In genomic region chr16:88454315-88455057, GRCh38 we compare ENCODE assay signal across 8 cellular contexts. TPM values are rescaled to one million over a fixed set of nuclear protein-coding genes. Genes with fewer than 3 reads are reported as not detected.
DNase-seq lines count a peak whose midpoint lies in the region; ATAC-seq and TF ChIP-seq lines count a peak whose summit lies in the region.

No MANE protein-coding gene starts in this region.

- peaks cover 58% of the 10 kb centered on the region for H3K79me2 ChIP-seq in hepatocyte

- H3K9me3 ChIP-seq in HUES6 (ENCODE audit: control insufficient read depth, insufficient read depth, low read depth, low read length), result no peaks in the 10 kb centered on the region
- no peaks in the 10 kb centered on the region for H3K9me3 ChIP-seq in hepatocyte (ENCODE audit: low read depth)

- H4K20me1 ChIP-seq in hepatocyte (ENCODE audit: insufficient read depth, poor library complexity, severe bottlenecking), result peaks cover 48% of the 10 kb centered on the region

- H3K36me3 ChIP-seq in BJ (ENCODE audit: control insufficient read depth, insufficient read depth, low read length) (no peaks in the 10 kb centered on the region), HUES6 (ENCODE audit: control insufficient read depth, insufficient read depth, low read length) (no peaks in the 10 kb centered on the region), hepatocyte (replicated peaks; ENCODE audit: insufficient read depth, low read depth) (no peaks in the 10 kb centered on the region)

- peak overlapping the region; percentile 84 to 94 for H3K4me3 Mint-ChIP-seq in activated T-cell treated with anti-CD3 and anti-CD28 coated beads, Interleukin-2, amount 50 U/mL, for 72 hours

- H3K27me3 Mint-ChIP-seq in activated T-cell treated with anti-CD3 and anti-CD28 coated beads, Interleukin-2, amount 50 U/mL, for 72 hours (ENCODE audit: low read depth), result no peaks in the 10 kb centered on the region

- WGBS in hepatocyte (ENCODE audit: low lambda C conversion rate, missing lambda C conversion rate), result 6% methylated on average over 41 of the region's 45 CpGs

- no peaks in the 10 kb centered on the region for H3K36me3 Mint-ChIP-seq in activated T-cell treated with anti-CD3 and anti-CD28 coated beads, Interleukin-2, amount 50 U/mL, for 72 hours (ENCODE audit: insufficient read depth in 2 of 2)

- H3K27ac ChIP-seq in HUES6 (ENCODE audit: low read depth, low read length), result no peak overlapping the region
- H3K27ac ChIP-seq in hepatocyte, result peak overlapping the region; percentile 76

- peaks cover 38% of the 10 kb centered on the region for H3K4me1 Mint-ChIP-seq in activated T-cell treated with anti-CD3 and anti-CD28 coated beads, Interleukin-2, amount 50 U/mL, for 72 hours (ENCODE audit: low read depth)

- no peak for DNase-seq in BJ (ENCODE audit: low read depth)
- DNase-seq in activated T-cell treated with anti-CD3 and anti-CD28 coated beads, Interleukin-2, amount 50 U/mL, for 72 hours, result peak; percentile 68 to 74
- no peak for DNase-seq in hepatocyte (ENCODE audit: low spot score)
- peak; percentile 27 to 41 for DNase-seq in stimulated activated CD4-positive, alpha-beta T cell treated with anti-CD3 and anti-CD28 coated beads, Interleukin-2, amount 100 ng/mL, for 48 hours

- ATAC-seq in activated T-cell treated with anti-CD3 and anti-CD28 coated beads, Interleukin-2, amount 50 U/mL, for 72 hours (replicated peaks in 1 of 2), result peak; percentile 3 to 6
- ATAC-seq in HG02970 (IDR thresholded peaks at IDR 0.05; ENCODE audit: low FRiP score, unreplicated experiment) (no peak), HG03280 (IDR thresholded peaks at IDR 0.05; ENCODE audit: unreplicated experiment) (no peak), HG02759 (IDR thresholded peaks at IDR 0.05; ENCODE audit: unreplicated experiment) (no peak)

- peak overlapping the region; percentile 98 for H3K4me2 ChIP-seq in hepatocyte

- no peak overlapping the region for H2AFZ ChIP-seq in hepatocyte

- H3K4me3 ChIP-seq in BJ (ENCODE audit: low read depth, low read length) (peak overlapping the region; percentile 50), HUES6 (ENCODE audit: low read depth, low read length) (peak overlapping the region; percentile 60), hepatocyte (peak overlapping the region; percentile 97)

- CTCF ChIA-PET in BJ (lab: Yijun Ruan, JAX), result interaction anchor here (0.6 to 1.0 kb wide), 2 partner anchors 108 to 465 kb away, joined by 3 read pairs; no protein-coding TSS in a partner anchor

- POLR2A ChIA-PET in BJ (lab: Charles Lee), result no interaction called here

- no peaks in the 10 kb centered on the region for H3K9me3 Mint-ChIP-seq in activated T-cell treated with anti-CD3 and anti-CD28 coated beads, Interleukin-2, amount 50 U/mL, for 72 hours

- no peaks in the 10 kb centered on the region for H3K9me2 ChIP-seq in hepatocyte (replicated peaks; ENCODE audit: insufficient read depth)

- peak overlapping the region; percentile 64 for H3K27ac Mint-ChIP-seq in activated T-cell treated with anti-CD3 and anti-CD28 coated beads, Interleukin-2, amount 50 U/mL, for 72 hours

- no peak for TF ChIP-seq CTCF in BJ (IDR thresholded peaks at IDR 0.05; ENCODE audit: insufficient read depth, low read depth, low read length)
- no peak for TF ChIP-seq CTCF in hepatocyte (IDR thresholded peaks at IDR 0.05; ENCODE audit: poor library complexity)

- H3K9ac ChIP-seq in HUES6 (ENCODE audit: low read length), result peak overlapping the region; percentile 36

- peaks cover 25% of the 10 kb centered on the region for H3K4me1 ChIP-seq in HUES6 (ENCODE audit: control insufficient read depth, insufficient read depth, low read length)
- H3K4me1 ChIP-seq in hepatocyte (ENCODE audit: insufficient read depth), result peaks cover 26% of the 10 kb centered on the region

- H3K27me3 ChIP-seq in BJ (ENCODE audit: control insufficient read depth, insufficient read depth, low read length), result no peaks in the 10 kb centered on the region
- peaks cover 72% of the 10 kb centered on the region for H3K27me3 ChIP-seq in HUES6 (ENCODE audit: control insufficient read depth, insufficient read depth, low read length)
- H3K27me3 ChIP-seq in hepatocyte, result no peaks in the 10 kb centered on the region

RNA-seq across cellular contexts. Expression of gene ZFPM1, which starts 1.4 kb away (rescaled TPM):
- 0.16 and 0.22 TPM in 2 replicates for polyA plus RNA-seq in BJ (2011; rRNA removed)
- polyA minus RNA-seq in BJ (2011; rRNA and poly(A)+ RNA removed), result 0.24 and 0.36 TPM in 2 replicates
- total RNA-seq in activated T-cell treated with anti-CD3 and anti-CD28 coated beads, Interleukin-2, amount 50 U/mL, for 72 hours, result 10 to 100 TPM; 12.2 to 13.8 TPM
- total RNA-seq in hepatocyte, result 3.1 and 4.1 TPM in 2 replicates
- polyA plus RNA-seq in hepatocyte, result 8.3 and 11.9 TPM in 2 replicates

Comparison
In these comparisons a context has a peak if more than half of its experiments do, and no peak if none do; other contexts are left out.
1. DNase-seq: peak in activated T-cell treated with anti-CD3 and anti-CD28 coated beads, Interleukin-2, amount 50 U/mL, for 72 hours (2 of 2) and stimulated activated CD4-positive, alpha-beta T cell treated with anti-CD3 and anti-CD28 coated beads, Interleukin-2, amount 100 ng/mL, for 48 hours (2 of 2); none in BJ (single experiment) and hepatocyte (single experiment).
2. ATAC-seq: peak in activated T-cell treated with anti-CD3 and anti-CD28 coated beads, Interleukin-2, amount 50 U/mL, for 72 hours (2 of 2); none in HG02970 (single experiment), HG03280 (single experiment) and HG02759 (single experiment).
3. Peak in every context shown above with its lines, with median percentiles within 50 percentile points of each other: H3K4me3 ChIP-seq.